In the genomic region with DNA sequence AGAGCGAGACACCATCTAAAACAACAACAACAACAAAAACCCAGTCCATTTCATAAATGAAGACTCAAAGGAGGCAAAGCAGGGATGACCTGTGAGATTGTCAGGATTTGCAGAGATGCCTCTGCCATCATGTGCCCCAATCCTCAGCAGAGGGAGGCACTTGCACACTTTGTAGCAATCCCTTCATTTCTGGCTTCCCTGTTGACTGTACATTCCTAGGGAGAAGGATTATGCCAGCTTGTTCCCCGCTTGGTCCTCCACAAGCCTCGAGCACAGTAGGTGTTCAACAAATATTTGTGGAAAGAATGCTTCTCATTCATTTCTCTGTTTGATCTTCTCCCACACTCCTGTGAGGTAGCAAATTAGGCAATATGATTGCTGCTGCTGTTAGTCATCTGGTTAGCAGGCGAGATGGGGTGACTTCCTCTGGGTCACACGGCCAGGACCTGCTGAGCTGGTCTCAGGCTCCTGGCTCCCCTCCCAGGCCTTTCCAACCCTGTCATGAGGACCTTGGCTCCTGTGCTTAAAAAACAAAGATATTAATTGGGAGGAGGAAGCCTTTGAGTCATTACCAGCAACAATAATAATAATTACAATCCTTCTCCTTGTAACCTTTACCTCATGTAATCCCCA, we compare ENCODE assay signal across 1 cellular context.
A peak's percentile ranks its signal among the peaks of the same experiment; 100 is the strongest.
TF ChIP-seq lines count a peak whose summit lies in the region.

No MANE protein-coding gene starts in this region.

TF ChIP-seq in HepG2, 621 proteins besides CTCF, POLR2A, EP300 and RAD21 (continued from another document):
- TF ChIP-seq, protein P1, sequence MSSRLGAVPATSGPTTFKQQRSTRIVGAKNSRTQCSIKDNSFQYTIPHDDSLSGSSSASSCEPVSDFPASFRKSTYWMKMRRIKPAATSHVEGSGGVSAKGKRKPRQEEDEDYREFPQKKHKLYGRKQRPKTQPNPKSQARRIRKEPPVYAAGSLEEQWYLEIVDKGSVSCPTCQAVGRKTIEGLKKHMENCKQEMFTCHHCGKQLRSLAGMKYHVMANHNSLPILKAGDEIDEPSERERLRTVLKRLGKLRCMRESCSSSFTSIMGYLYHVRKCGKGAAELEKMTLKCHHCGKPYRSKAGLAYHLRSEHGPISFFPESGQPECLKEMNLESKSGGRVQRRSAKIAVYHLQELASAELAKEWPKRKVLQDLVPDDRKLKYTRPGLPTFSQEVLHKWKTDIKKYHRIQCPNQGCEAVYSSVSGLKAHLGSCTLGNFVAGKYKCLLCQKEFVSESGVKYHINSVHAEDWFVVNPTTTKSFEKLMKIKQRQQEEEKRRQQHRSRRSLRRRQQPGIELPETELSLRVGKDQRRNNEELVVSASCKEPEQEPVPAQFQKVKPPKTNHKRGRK (CRISPR knock-in tag; IDR thresholded peaks at IDR 0.05), result no peak
- no peak for TF ChIP-seq ZSCAN12 (CRISPR knock-in tag; IDR thresholded peaks at IDR 0.05)
- TF ChIP-seq, protein P2, sequence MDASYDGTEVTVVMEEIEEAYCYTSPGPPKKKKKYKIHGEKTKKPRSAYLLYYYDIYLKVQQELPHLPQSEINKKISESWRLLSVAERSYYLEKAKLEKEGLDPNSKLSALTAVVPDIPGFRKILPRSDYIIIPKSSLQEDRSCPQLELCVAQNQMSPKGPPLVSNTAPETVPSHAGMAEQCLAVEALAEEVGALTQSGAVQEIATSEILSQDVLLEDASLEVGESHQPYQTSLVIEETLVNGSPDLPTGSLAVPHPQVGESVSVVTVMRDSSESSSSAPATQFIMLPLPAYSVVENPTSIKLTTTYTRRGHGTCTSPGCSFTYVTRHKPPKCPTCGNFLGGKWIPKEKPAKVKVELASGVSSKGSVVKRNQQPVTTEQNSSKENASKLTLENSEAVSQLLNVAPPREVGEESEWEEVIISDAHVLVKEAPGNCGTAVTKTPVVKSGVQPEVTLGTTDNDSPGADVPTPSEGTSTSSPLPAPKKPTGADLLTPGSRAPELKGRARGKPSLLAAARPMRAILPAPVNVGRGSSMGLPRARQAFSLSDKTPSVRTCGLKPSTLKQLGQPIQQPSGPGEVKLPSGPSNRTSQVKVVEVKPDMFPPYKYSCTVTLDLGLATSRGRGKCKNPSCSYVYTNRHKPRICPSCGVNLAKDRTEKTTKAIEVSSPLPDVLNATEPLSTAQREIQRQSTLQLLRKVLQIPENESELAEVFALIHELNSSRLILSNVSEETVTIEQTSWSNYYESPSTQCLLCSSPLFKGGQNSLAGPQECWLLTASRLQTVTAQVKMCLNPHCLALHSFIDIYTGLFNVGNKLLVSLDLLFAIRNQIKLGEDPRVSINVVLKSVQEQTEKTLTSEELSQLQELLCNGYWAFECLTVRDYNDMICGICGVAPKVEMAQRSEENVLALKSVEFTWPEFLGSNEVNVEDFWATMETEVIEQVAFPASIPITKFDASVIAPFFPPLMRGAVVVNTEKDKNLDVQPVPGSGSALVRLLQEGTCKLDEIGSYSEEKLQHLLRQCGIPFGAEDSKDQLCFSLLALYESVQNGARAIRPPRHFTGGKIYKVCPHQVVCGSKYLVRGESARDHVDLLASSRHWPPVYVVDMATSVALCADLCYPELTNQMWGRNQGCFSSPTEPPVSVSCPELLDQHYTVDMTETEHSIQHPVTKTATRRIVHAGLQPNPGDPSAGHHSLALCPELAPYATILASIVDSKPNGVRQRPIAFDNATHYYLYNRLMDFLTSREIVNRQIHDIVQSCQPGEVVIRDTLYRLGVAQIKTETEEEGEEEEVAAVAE (CRISPR knock-in tag; IDR thresholded peaks at IDR 0.05; ENCODE audit: borderline replicate concordance), result no peak
- TF ChIP-seq ZNF317 (CRISPR knock-in tag; IDR thresholded peaks at IDR 0.05), result no peak; the same call in 1 of the 2 replicates
- TF ChIP-seq RFX5 (IDR thresholded peaks at IDR 0.05; ENCODE audit: low read depth, low read length), result no peak
- no peak for TF ChIP-seq ZNF326 (CRISPR knock-in tag; IDR thresholded peaks at IDR 0.05; ENCODE audit: borderline replicate concordance)
- TF ChIP-seq ZNF737 (CRISPR knock-in tag; IDR thresholded peaks at IDR 0.05; ENCODE audit: borderline replicate concordance), result no peak
- TF ChIP-seq, protein P3, sequence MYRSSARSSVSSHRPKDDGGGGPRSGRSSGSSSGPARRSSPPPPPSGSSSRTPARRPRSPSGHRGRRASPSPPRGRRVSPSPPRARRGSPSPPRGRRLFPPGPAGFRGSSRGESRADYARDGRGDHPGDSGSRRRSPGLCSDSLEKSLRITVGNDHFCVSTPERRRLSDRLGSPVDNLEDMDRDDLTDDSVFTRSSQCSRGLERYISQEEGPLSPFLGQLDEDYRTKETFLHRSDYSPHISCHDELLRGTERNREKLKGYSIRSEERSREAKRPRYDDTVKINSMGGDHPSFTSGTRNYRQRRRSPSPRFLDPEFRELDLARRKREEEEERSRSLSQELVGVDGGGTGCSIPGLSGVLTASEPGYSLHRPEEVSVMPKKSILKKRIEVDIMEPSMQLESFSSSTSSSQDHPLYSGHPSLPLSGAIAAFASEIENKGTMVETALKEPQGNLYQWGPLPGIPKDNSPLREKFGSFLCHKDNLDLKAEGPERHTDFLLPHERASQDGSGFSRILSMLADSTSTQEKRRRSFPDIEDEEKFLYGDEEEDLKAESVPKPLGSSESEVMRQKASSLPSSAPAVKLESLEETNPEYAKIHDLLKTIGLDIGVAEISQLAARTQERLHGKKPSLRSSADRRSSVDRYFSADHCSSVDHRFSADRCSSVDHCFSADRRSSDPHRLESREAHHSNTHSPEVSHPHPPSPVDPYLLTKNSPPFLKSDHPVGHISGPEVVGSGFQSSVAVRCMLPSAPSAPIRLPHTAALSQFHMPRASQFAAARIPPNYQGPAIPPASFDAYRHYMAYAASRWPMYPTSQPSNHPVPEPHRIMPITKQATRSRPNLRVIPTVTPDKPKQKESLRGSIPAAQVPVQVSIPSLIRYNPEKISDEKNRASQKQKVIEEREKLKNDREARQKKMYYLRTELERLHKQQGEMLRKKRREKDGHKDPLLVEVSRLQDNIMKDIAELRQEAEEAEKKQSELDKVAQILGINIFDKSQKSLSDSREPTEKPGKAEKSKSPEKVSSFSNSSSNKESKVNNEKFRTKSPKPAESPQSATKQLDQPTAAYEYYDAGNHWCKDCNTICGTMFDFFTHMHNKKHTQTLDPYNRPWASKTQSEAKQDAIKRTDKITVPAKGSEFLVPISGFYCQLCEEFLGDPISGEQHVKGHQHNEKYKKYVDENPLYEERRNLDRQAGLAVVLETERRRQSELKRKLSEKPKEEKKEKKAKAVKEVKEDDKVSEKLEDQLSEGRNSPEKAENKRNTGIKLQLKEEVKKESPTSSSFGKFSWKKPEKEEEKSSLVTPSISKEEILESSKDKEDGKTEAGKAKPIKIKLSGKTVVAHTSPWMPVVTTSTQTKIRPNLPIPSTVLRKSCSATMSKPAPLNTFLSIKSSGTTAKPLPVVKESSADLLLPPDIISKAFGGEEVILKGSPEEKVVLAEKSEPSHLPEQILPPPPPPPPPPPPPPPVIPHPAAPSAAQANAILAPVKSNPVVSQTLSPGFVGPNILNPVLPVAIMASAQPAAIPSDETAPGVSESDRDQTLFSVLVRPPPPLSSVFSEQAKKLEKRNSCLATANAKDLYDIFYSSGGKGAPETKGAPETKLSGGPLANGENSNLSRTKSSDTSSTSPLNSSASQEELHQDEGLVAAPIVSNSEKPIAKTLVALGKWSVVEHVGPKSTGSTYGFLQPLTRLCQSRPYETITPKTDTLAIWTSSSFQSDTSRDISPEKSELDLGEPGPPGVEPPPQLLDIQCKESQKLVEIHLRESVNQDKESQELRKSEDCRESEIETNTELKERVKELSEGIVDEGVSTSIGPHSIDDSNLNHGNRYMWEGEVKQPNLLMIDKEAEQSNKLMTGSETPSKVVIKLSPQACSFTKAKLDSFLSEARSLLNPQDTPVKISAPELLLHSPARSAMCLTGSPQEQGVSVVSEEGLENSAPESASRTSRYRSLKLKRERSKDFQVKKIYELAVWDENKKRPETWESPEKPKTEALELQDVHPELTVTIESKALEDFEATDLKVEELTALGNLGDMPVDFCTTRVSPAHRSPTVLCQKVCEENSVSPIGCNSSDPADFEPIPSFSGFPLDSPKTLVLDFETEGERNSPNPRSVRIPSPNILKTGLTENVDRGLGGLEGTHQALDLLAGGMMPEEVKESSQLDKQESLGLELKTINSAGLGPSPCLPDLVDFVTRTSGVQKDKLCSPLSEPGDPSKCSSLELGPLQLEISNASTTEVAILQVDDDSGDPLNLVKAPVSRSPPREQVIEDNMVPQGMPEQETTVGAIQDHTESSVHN (CRISPR knock-in tag; IDR thresholded peaks at IDR 0.05), result no peak
- no peak for TF ChIP-seq ZNF343 (CRISPR knock-in tag; IDR thresholded peaks at IDR 0.05)
- no peak; the same call in 1 of the 2 replicates for TF ChIP-seq MEF2D (CRISPR knock-in tag; IDR thresholded peaks at IDR 0.05)
- TF ChIP-seq ZNF549 (CRISPR knock-in tag; IDR thresholded peaks at IDR 0.05), result no peak
- TF ChIP-seq NFYB (CRISPR knock-in tag; IDR thresholded peaks at IDR 0.05), result no peak
- TF ChIP-seq NFYC (CRISPR knock-in tag; IDR thresholded peaks at IDR 0.05), result peak; percentile 14; the same call in 1 of the 2 replicates
- TF ChIP-seq HNRNPUL1 (IDR thresholded peaks at IDR 0.05; ENCODE audit: low read depth, low read length), result no peak
- TF ChIP-seq, protein P4, sequence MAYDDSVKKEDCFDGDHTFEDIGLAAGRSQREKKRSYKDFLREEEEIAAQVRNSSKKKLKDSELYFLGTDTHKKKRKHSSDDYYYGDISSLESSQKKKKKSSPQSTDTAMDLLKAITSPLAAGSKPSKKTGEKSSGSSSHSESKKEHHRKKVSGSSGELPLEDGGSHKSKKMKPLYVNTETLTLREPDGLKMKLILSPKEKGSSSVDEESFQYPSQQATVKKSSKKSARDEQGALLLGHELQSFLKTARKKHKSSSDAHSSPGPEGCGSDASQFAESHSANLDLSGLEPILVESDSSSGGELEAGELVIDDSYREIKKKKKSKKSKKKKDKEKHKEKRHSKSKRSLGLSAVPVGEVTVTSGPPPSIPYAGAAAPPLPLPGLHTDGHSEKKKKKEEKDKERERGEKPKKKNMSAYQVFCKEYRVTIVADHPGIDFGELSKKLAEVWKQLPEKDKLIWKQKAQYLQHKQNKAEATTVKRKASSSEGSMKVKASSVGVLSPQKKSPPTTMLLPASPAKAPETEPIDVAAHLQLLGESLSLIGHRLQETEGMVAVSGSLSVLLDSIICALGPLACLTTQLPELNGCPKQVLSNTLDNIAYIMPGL (CRISPR knock-in tag; IDR thresholded peaks at IDR 0.05; ENCODE audit: borderline replicate concordance in 1 of 2, low read depth in 1 of 2), result no peak; a peak in 1 of 4 replicates
- peak; percentile 59; the same call in 1 of the 2 replicates for TF ChIP-seq ZMAT3 (CRISPR knock-in tag; conservative IDR thresholded peaks at IDR 0.05)
- TF ChIP-seq, protein P5, sequence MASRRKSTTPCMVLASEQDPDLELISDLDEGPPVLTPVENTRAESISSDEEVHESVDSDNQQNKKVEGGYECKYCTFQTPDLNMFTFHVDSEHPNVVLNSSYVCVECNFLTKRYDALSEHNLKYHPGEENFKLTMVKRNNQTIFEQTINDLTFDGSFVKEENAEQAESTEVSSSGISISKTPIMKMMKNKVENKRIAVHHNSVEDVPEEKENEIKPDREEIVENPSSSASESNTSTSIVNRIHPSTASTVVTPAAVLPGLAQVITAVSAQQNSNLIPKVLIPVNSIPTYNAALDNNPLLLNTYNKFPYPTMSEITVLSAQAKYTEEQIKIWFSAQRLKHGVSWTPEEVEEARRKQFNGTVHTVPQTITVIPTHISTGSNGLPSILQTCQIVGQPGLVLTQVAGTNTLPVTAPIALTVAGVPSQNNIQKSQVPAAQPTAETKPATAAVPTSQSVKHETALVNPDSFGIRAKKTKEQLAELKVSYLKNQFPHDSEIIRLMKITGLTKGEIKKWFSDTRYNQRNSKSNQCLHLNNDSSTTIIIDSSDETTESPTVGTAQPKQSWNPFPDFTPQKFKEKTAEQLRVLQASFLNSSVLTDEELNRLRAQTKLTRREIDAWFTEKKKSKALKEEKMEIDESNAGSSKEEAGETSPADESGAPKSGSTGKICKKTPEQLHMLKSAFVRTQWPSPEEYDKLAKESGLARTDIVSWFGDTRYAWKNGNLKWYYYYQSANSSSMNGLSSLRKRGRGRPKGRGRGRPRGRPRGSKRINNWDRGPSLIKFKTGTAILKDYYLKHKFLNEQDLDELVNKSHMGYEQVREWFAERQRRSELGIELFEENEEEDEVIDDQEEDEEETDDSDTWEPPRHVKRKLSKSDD (CRISPR knock-in tag; IDR thresholded peaks at IDR 0.05; ENCODE audit: low read depth), result 0 out of 2 replicates have a peak, but pooled peaks have one; percentile 53
- TF ChIP-seq, protein P6, sequence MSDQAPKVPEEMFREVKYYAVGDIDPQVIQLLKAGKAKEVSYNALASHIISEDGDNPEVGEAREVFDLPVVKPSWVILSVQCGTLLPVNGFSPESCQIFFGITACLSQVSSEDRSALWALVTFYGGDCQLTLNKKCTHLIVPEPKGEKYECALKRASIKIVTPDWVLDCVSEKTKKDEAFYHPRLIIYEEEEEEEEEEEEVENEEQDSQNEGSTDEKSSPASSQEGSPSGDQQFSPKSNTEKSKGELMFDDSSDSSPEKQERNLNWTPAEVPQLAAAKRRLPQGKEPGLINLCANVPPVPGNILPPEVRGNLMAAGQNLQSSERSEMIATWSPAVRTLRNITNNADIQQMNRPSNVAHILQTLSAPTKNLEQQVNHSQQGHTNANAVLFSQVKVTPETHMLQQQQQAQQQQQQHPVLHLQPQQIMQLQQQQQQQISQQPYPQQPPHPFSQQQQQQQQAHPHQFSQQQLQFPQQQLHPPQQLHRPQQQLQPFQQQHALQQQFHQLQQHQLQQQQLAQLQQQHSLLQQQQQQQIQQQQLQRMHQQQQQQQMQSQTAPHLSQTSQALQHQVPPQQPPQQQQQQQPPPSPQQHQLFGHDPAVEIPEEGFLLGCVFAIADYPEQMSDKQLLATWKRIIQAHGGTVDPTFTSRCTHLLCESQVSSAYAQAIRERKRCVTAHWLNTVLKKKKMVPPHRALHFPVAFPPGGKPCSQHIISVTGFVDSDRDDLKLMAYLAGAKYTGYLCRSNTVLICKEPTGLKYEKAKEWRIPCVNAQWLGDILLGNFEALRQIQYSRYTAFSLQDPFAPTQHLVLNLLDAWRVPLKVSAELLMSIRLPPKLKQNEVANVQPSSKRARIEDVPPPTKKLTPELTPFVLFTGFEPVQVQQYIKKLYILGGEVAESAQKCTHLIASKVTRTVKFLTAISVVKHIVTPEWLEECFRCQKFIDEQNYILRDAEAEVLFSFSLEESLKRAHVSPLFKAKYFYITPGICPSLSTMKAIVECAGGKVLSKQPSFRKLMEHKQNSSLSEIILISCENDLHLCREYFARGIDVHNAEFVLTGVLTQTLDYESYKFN (CRISPR knock-in tag; conservative IDR thresholded peaks at IDR 0.05), result peak; percentile 74
- no peak; the same call in 1 of the 2 replicates for TF ChIP-seq KLF9 (CRISPR knock-in tag; IDR thresholded peaks at IDR 0.05; ENCODE audit: low read depth)
- TF ChIP-seq, protein P7, sequence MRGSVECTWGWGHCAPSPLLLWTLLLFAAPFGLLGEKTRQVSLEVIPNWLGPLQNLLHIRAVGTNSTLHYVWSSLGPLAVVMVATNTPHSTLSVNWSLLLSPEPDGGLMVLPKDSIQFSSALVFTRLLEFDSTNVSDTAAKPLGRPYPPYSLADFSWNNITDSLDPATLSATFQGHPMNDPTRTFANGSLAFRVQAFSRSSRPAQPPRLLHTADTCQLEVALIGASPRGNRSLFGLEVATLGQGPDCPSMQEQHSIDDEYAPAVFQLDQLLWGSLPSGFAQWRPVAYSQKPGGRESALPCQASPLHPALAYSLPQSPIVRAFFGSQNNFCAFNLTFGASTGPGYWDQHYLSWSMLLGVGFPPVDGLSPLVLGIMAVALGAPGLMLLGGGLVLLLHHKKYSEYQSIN (CRISPR knock-in tag; IDR thresholded peaks at IDR 0.05; ENCODE audit: borderline replicate concordance), result no peak
- TF ChIP-seq ZNF883 (CRISPR knock-in tag; IDR thresholded peaks at IDR 0.05; ENCODE audit: not compliant biosample characterization), result no peak
- no peak for TF ChIP-seq SRSF4 (IDR thresholded peaks at IDR 0.05; ENCODE audit: low read depth, low read length, poor library complexity, severe bottlenecking)
- no peak for TF ChIP-seq MTF1 (CRISPR knock-in tag; IDR thresholded peaks at IDR 0.05)
- no peak for TF ChIP-seq ZSCAN25 (CRISPR knock-in tag; IDR thresholded peaks at IDR 0.05)
TF ChIP-seq in HepG2: peak in this region for 160.
